Comparison of ENCODE assay signal across 1 cellular context in the genomic region with DNA sequence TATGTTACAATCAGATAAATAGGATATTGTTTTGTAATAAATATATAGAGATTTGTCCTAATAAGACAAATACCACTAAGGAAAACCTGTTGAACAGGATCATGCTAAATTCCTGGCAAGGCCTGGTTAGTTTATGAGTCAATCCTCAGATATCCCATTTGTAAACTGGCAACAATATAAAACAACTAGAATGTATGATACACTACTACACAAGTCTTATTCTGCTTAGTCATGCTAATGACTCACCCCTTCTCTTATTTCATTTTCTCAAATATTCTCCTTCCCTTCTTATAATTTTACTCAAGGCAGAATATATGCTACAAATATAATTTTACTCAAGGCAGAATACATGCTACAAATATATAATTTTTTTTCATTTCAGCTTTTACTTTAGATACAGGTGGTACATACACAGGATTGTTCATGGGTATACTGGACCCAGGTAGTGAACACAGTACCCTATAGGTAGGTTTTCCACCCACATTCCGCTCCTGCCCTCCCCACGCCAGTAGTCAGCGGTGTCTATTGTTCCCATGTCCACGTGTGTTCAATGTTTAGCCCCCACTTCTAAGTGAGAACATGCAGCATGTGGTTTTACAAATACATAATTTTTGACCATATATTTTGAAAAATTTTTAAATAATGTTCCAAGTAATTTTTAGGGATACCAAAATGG.
TF ChIP-seq lines count a peak whose summit lies in the region.

No MANE protein-coding gene starts in this region.

TF ChIP-seq in HEK293, 187 proteins besides CTCF, POLR2A, EP300 and RAD21 (continued from another document):
- TF ChIP-seq, protein P1, sequence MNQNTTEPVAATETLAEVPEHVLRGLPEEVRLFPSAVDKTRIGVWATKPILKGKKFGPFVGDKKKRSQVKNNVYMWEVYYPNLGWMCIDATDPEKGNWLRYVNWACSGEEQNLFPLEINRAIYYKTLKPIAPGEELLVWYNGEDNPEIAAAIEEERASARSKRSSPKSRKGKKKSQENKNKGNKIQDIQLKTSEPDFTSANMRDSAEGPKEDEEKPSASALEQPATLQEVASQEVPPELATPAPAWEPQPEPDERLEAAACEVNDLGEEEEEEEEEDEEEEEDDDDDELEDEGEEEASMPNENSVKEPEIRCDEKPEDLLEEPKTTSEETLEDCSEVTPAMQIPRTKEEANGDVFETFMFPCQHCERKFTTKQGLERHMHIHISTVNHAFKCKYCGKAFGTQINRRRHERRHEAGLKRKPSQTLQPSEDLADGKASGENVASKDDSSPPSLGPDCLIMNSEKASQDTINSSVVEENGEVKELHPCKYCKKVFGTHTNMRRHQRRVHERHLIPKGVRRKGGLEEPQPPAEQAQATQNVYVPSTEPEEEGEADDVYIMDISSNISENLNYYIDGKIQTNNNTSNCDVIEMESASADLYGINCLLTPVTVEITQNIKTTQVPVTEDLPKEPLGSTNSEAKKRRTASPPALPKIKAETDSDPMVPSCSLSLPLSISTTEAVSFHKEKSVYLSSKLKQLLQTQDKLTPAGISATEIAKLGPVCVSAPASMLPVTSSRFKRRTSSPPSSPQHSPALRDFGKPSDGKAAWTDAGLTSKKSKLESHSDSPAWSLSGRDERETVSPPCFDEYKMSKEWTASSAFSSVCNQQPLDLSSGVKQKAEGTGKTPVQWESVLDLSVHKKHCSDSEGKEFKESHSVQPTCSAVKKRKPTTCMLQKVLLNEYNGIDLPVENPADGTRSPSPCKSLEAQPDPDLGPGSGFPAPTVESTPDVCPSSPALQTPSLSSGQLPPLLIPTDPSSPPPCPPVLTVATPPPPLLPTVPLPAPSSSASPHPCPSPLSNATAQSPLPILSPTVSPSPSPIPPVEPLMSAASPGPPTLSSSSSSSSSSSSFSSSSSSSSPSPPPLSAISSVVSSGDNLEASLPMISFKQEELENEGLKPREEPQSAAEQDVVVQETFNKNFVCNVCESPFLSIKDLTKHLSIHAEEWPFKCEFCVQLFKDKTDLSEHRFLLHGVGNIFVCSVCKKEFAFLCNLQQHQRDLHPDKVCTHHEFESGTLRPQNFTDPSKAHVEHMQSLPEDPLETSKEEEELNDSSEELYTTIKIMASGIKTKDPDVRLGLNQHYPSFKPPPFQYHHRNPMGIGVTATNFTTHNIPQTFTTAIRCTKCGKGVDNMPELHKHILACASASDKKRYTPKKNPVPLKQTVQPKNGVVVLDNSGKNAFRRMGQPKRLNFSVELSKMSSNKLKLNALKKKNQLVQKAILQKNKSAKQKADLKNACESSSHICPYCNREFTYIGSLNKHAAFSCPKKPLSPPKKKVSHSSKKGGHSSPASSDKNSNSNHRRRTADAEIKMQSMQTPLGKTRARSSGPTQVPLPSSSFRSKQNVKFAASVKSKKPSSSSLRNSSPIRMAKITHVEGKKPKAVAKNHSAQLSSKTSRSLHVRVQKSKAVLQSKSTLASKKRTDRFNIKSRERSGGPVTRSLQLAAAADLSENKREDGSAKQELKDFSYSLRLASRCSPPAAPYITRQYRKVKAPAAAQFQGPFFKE (tag by site-specific recombination; IDR thresholded peaks at IDR 0.05; ENCODE audit: borderline replicate concordance), result no peak
- TF ChIP-seq MZF1 (tag by site-specific recombination; IDR thresholded peaks at IDR 0.05; ENCODE audit: borderline replicate concordance) (no peak), ZNF530 (tag by site-specific recombination; IDR thresholded peaks at IDR 0.05; ENCODE audit: low read depth) (no peak), PRDM1 (tag by site-specific recombination; IDR thresholded peaks at IDR 0.05) (0 out of 2 replicates have a peak, but pooled peaks have one; percentile 5), ZNF561 (tag by site-specific recombination; IDR thresholded peaks at IDR 0.05; ENCODE audit: borderline replicate concordance) (no peak), ZNF19 (tag by site-specific recombination; IDR thresholded peaks at IDR 0.05; ENCODE audit: low read depth) (no peak), ZNF654 (tag by site-specific recombination; IDR thresholded peaks at IDR 0.05; ENCODE audit: low read depth) (peak; percentile 5; the same call in 1 of the 2 replicates), MYNN (tag by site-specific recombination; IDR thresholded peaks at IDR 0.05; ENCODE audit: borderline replicate concordance) (no peak), ZNF792 (tag by site-specific recombination; IDR thresholded peaks at IDR 0.05) (no peak), ZNF114 (tag by site-specific recombination; IDR thresholded peaks at IDR 0.05) (no peak), ZNF221 (tag by site-specific recombination; IDR thresholded peaks at IDR 0.05; ENCODE audit: borderline replicate concordance) (no peak), ZNF211 (tag by site-specific recombination; IDR thresholded peaks at IDR 0.05; ENCODE audit: low read depth) (no peak), ZNF776 (tag by site-specific recombination; IDR thresholded peaks at IDR 0.05; ENCODE audit: borderline replicate concordance) (no peak), ZSCAN23 (tag by site-specific recombination; IDR thresholded peaks at IDR 0.05) (no peak), ZNF214 (tag by site-specific recombination; IDR thresholded peaks at IDR 0.05; ENCODE audit: borderline replicate concordance) (no peak), ZNF146 (tag by site-specific recombination; IDR thresholded peaks at IDR 0.05) (no peak), ZNF175 (tag by site-specific recombination; IDR thresholded peaks at IDR 0.05) (no peak), ZNF585B (tag by site-specific recombination; IDR thresholded peaks at IDR 0.05) (no peak), ZBTB21 (tag by site-specific recombination; IDR thresholded peaks at IDR 0.05) (0 out of 2 replicates have a peak, but pooled peaks have one; percentile 21), ZNF629 (tag by site-specific recombination; IDR thresholded peaks at IDR 0.05) (peak; percentile 80), SP7 (tag by site-specific recombination; IDR thresholded peaks at IDR 0.05) (peak; percentile 70)
- TF ChIP-seq, protein P2, sequence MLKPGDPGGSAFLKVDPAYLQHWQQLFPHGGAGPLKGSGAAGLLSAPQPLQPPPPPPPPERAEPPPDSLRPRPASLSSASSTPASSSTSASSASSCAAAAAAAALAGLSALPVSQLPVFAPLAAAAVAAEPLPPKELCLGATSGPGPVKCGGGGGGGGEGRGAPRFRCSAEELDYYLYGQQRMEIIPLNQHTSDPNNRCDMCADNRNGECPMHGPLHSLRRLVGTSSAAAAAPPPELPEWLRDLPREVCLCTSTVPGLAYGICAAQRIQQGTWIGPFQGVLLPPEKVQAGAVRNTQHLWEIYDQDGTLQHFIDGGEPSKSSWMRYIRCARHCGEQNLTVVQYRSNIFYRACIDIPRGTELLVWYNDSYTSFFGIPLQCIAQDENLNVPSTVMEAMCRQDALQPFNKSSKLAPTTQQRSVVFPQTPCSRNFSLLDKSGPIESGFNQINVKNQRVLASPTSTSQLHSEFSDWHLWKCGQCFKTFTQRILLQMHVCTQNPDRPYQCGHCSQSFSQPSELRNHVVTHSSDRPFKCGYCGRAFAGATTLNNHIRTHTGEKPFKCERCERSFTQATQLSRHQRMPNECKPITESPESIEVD (tag by site-specific recombination; IDR thresholded peaks at IDR 0.05), result peak; percentile 62
- TF ChIP-seq, protein P3, sequence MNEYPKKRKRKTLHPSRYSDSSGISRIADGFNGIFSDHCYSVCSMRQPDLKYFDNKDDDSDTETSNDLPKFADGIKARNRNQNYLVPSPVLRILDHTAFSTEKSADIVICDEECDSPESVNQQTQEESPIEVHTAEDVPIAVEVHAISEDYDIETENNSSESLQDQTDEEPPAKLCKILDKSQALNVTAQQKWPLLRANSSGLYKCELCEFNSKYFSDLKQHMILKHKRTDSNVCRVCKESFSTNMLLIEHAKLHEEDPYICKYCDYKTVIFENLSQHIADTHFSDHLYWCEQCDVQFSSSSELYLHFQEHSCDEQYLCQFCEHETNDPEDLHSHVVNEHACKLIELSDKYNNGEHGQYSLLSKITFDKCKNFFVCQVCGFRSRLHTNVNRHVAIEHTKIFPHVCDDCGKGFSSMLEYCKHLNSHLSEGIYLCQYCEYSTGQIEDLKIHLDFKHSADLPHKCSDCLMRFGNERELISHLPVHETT (tag by site-specific recombination; IDR thresholded peaks at IDR 0.05), result peak; percentile 50; the same call in 1 of the 2 replicates
- TF ChIP-seq, protein P4, sequence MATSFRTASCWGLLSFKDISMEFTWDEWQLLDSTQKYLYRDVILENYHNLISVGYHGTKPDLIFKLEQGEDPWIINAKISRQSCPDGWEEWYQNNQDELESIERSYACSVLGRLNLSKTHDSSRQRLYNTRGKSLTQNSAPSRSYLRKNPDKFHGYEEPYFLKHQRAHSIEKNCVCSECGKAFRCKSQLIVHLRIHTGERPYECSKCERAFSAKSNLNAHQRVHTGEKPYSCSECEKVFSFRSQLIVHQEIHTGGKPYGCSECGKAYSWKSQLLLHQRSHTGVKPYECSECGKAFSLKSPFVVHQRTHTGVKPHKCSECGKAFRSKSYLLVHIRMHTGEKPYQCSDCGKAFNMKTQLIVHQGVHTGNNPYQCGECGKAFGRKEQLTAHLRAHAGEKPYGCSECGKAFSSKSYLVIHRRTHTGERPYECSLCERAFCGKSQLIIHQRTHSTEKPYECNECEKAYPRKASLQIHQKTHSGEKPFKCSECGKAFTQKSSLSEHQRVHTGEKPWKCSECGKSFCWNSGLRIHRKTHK (tag by site-specific recombination; IDR thresholded peaks at IDR 0.05), result no peak
- TF ChIP-seq, protein P5, sequence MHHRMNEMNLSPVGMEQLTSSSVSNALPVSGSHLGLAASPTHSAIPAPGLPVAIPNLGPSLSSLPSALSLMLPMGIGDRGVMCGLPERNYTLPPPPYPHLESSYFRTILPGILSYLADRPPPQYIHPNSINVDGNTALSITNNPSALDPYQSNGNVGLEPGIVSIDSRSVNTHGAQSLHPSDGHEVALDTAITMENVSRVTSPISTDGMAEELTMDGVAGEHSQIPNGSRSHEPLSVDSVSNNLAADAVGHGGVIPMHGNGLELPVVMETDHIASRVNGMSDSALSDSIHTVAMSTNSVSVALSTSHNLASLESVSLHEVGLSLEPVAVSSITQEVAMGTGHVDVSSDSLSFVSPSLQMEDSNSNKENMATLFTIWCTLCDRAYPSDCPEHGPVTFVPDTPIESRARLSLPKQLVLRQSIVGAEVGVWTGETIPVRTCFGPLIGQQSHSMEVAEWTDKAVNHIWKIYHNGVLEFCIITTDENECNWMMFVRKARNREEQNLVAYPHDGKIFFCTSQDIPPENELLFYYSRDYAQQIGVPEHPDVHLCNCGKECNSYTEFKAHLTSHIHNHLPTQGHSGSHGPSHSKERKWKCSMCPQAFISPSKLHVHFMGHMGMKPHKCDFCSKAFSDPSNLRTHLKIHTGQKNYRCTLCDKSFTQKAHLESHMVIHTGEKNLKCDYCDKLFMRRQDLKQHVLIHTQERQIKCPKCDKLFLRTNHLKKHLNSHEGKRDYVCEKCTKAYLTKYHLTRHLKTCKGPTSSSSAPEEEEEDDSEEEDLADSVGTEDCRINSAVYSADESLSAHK (tag by site-specific recombination; IDR thresholded peaks at IDR 0.05), result no peak
- TF ChIP-seq, protein P6, sequence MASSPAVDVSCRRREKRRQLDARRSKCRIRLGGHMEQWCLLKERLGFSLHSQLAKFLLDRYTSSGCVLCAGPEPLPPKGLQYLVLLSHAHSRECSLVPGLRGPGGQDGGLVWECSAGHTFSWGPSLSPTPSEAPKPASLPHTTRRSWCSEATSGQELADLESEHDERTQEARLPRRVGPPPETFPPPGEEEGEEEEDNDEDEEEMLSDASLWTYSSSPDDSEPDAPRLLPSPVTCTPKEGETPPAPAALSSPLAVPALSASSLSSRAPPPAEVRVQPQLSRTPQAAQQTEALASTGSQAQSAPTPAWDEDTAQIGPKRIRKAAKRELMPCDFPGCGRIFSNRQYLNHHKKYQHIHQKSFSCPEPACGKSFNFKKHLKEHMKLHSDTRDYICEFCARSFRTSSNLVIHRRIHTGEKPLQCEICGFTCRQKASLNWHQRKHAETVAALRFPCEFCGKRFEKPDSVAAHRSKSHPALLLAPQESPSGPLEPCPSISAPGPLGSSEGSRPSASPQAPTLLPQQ (tag by site-specific recombination; IDR thresholded peaks at IDR 0.05), result peak; percentile 51; the same call in 1 of the 2 replicates
TF ChIP-seq in HEK293: peak in this region for 21.
